24 cellular contexts compared by ENCODE assay signal in the genomic region with DNA sequence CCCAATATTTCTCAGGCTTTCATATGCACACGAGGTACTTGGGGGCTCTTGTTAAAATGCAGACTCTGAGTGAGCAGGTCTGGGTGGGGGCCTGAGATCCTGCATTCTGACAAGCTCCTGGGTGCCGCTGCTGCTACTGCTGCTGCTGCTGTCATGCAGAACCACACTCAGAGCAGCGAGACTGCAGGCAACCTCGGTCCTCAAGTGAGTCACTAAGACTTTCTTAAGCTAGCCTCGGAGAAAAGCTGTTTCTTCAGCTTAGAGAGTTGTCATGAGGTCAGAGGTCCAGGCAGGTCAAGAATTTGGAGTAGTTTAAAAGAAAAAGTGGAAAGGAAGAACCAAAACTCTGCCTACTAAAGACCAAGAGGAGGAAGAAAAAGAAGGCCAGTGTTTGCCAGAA.
A peak's percentile ranks its signal among the peaks of the same experiment; 100 is the strongest.
DNase-seq lines count a peak whose midpoint lies in the region; TF ChIP-seq lines count a peak whose summit lies in the region.
"Had no signal": no experiment of that assay in that cellular context is flagged by ENCODE, and none has a peak within 500 bp of the region (broad histone marks: within the 10 kb centered on the region; RNA-seq: fewer than 3 reads in every experiment).

No MANE protein-coding gene starts in this region.

- H2AFZ ChIP-seq in neural progenitor cell (replicated peaks): no peak overlapping the region

- no peak overlapping the region for H3K27ac ChIP-seq in neural progenitor cell
- H3K27ac ChIP-seq: C4-2B, cardiac muscle cell, dorsolateral prefrontal cortex, prostate gland, thoracic aorta had no signal

- H3K79me2 ChIP-seq in neural progenitor cell (ENCODE audit: low read depth): no peaks in the 10 kb centered on the region

- H3K27ac Mint-ChIP-seq in neural progenitor cell (peak overlapping the region; percentile 64), glutamatergic neuron (ENCODE audit: unreplicated experiment) (no peak overlapping the region)
- H3K27ac Mint-ChIP-seq: activated naive CD8-positive, alpha-beta T cell; IgD-negative memory B cell; memory B cell; nephron had no signal

- no peaks in the 10 kb centered on the region for H3K9me3 ChIP-seq in neural progenitor cell (ENCODE audit: low read depth)
- H3K9me3 ChIP-seq: prostate gland, thoracic aorta had no signal

- H3K4me3 Mint-ChIP-seq in neural progenitor cell (no peak overlapping the region), glutamatergic neuron (ENCODE audit: unreplicated experiment) (no peak overlapping the region)
- H3K4me3 Mint-ChIP-seq: activated naive CD8-positive, alpha-beta T cell; IgD-negative memory B cell; memory B cell; nephron had no signal

- peak; percentile 13 for DNase-seq in AG08396 (ENCODE audit: low spot score)
- peak; percentile 36 for DNase-seq in NCI-H226
- DNase-seq in epithelial cell of esophagus (ENCODE audit: low read depth): peak; percentile 40
- no peak for DNase-seq in neural progenitor cell (ENCODE audit: low spot score)
- no peak for DNase-seq in glutamatergic neuron
- no peak for DNase-seq in UCSD-AML1 (lab: John Stamatoyannopoulos, UW; ENCODE audit: unreplicated experiment)
- DNase-seq in NCI-H1417 (lab: John Stamatoyannopoulos, UW): no peak
- DNase-seq in NCI-H146 treated with DMSO at 0.1 percent for 48 hours (lab: John Stamatoyannopoulos, UW; ENCODE audit: unreplicated experiment): no peak
- DNase-seq: activated T-cell treated with anti-CD3 and anti-CD28 coated beads, Interleukin-2, amount 50 U/mL, for 48 hours; dorsolateral prefrontal cortex; hippocampal formation; MV-4-11; NCI-H2029 treated with DMSO at 0.1 percent for 48 hours; NCI-H510A treated with DMSO at 0.1 percent for 48 hours; SHP77 treated with DMSO at 0.1 percent for 48 hours; stimulated activated CD4-positive, alpha-beta T cell treated with anti-CD3 and anti-CD28 coated beads, Interleukin-12 subunit alpha, Interleukin-12 subunit beta, amount 100 ng/mL, for 4 hours had no signal

- H3K4me1 ChIP-seq in neural progenitor cell: peaks cover 21% of the 10 kb centered on the region
- H3K4me1 ChIP-seq: prostate gland had no signal

- H3K36me3 ChIP-seq in neural progenitor cell: no peaks in the 10 kb centered on the region
- H3K36me3 ChIP-seq: cardiac muscle cell, prostate gland, thoracic aorta had no signal

- no peak overlapping the region for H3K4me3 ChIP-seq in epithelial cell of esophagus (ENCODE audit: low read length)
- no peak overlapping the region for H3K4me3 ChIP-seq in neural progenitor cell
- H3K4me3 ChIP-seq: cardiac muscle cell, dorsolateral prefrontal cortex, prostate gland, thoracic aorta had no signal

- peaks cover 57% of the 10 kb centered on the region for H3K4me1 Mint-ChIP-seq in neural progenitor cell
- peaks cover 7% of the 10 kb centered on the region for H3K4me1 Mint-ChIP-seq in glutamatergic neuron (ENCODE audit: low read depth, unreplicated experiment)
- H3K4me1 Mint-ChIP-seq: IgD-negative memory B cell, memory B cell had no signal

- no peak overlapping the region for H3K9ac ChIP-seq in neural progenitor cell

- H3F3A ChIP-seq in neural progenitor cell (ENCODE audit: low read depth): no peaks in the 10 kb centered on the region

- H4K20me1 ChIP-seq in neural progenitor cell (ENCODE audit: low read depth): no peaks in the 10 kb centered on the region

- H3K9me3 Mint-ChIP-seq in neural progenitor cell (no peaks in the 10 kb centered on the region), glutamatergic neuron (ENCODE audit: unreplicated experiment) (no peaks in the 10 kb centered on the region)
- H3K9me3 Mint-ChIP-seq: memory B cell, nephron had no signal

- H3K4me2 ChIP-seq in neural progenitor cell: no peak overlapping the region

- no peaks in the 10 kb centered on the region for H3K36me3 Mint-ChIP-seq in neural progenitor cell
- no peaks in the 10 kb centered on the region for H3K36me3 Mint-ChIP-seq in glutamatergic neuron (ENCODE audit: unreplicated experiment)
- H3K36me3 Mint-ChIP-seq: activated naive CD8-positive, alpha-beta T cell; IgD-negative memory B cell; memory B cell had no signal

- H3K27me3 Mint-ChIP-seq in neural progenitor cell (ENCODE audit: insufficient read depth, low read depth): peaks cover 3% of the 10 kb centered on the region
- H3K27me3 Mint-ChIP-seq in glutamatergic neuron (ENCODE audit: unreplicated experiment): no peaks in the 10 kb centered on the region
- H3K27me3 Mint-ChIP-seq: activated naive CD8-positive, alpha-beta T cell; IgD-negative memory B cell had no signal

- H3K27me3 ChIP-seq in neural progenitor cell: no peaks in the 10 kb centered on the region
- H3K27me3 ChIP-seq: cardiac muscle cell had no signal

- TF ChIP-seq CTCF in epithelial cell of esophagus (IDR thresholded peaks at IDR 0.05; ENCODE audit: insufficient read depth, low read depth, low read length, missing control alignments): no peak
- TF ChIP-seq CTCF in neural progenitor cell (IDR thresholded peaks at IDR 0.05): no peak
- TF ChIP-seq CTCF in glutamatergic neuron (IDR thresholded peaks at IDR 0.05; ENCODE audit: partially characterized antibody, unreplicated experiment): no peak

Comparison
In these comparisons a context has a peak if more than half of its experiments do, and no peak if none do; other contexts are left out.
1. DNase-seq: peak in AG08396 (single experiment), NCI-H226 (single experiment) and epithelial cell of esophagus (single experiment); none in neural progenitor cell (single experiment), glutamatergic neuron (single experiment), UCSD-AML1 (single experiment), NCI-H1417 (0 of 3) and NCI-H146 treated with DMSO at 0.1 percent for 48 hours (single experiment).